19 cellular contexts compared by ENCODE assay signal in the genomic region with DNA sequence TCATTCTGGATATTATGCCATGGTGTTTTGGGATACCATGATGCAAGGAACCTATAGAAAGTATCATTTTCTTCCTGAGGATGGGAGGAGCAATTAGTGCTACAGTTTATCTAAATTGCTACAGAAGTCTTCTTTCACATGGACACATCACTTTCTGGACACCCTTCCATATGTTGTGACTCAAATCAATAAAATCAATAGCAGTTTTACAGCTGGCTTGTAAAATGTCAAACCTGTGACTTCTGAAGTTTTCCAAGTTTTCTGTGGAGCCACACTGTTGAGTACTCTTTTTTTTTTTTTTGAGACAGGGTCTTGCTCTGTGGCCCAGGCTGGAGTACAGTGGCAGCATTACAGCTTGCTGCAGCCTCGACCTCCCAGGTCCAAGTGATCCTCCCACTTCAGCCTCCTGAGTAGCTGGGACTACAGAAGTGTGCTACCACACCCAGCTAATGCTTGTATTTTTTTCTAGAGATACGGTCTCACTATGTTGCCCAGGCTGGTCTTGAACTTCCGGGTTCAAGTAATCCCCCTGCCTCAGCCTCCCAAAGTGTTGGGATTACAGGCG. TPM values are rescaled to one million over a fixed set of nuclear protein-coding genes. Genes with fewer than 3 reads are reported as not detected.
A peak's percentile ranks its signal among the peaks of the same experiment; 100 is the strongest.
DNase-seq lines count a peak whose midpoint lies in the region; ATAC-seq, FAIRE-seq and TF ChIP-seq lines count a peak whose summit lies in the region.
"Had no signal": no experiment of that assay in that cellular context is flagged by ENCODE, and none has a peak within 500 bp of the region (broad histone marks: within the 10 kb centered on the region; RNA-seq: fewer than 3 reads in every experiment).

No MANE protein-coding gene starts in this region.

- POLR2A ChIA-PET in HepG2 (lab: Yijun Ruan, JAX), result interaction anchor here (0.9 kb wide), 1 partner anchor 25 kb away, joined by 3 read pairs; no protein-coding TSS in a partner anchor
- POLR2A ChIA-PET in PC-3 (lab: Charles Lee; ENCODE audit: unreplicated experiment), result no interaction called here
- POLR2A ChIA-PET in HEK293T (lab: Yijun Ruan, JAX), result no interaction called here

- BruUV-seq in HepG2 (replicated peaks; lab: Mats Ljungman, UMichigan) (no TSS peak), PC-3 (replicated peaks; lab: Mats Ljungman, UMichigan) (no TSS peak)

- H3K4me1 ChIP-seq in HepG2 (ENCODE audit: insufficient read depth, low read length) (no peaks in the 10 kb centered on the region), right lobe of liver (peaks cover 0 to 9% (median 2%) of the 10 kb centered on the region in 4 donors), PC-3 (ENCODE audit: insufficient read depth, low read length) (peaks cover 36% of the 10 kb centered on the region)
- H3K4me1 ChIP-seq: BLaER1, Caco-2 had no signal

- intact Hi-C loops in HepG2 (cut with micrococcal nuclease; ENCODE audit: unreplicated experiment) (no loop called here), right lobe of liver (cut with DNase I) (no loop called here), PC-3 (cut with micrococcal nuclease) (no loop called here), left colon (cut with DNase I, micrococcal nuclease) (no loop called here)

- no peak for ATAC-seq in HepG2
- ATAC-seq in right lobe of liver, result no peak
- no peak; the same call in 1 of the 2 replicates for ATAC-seq in PC-3
- peak; percentile 31 for ATAC-seq in left colon
- ATAC-seq: CD8-positive, alpha-beta T cell; GM23338; HCT116 had no signal

- H3K4me3 ChIP-seq in HepG2 (replicated peaks in 1 of 3; ENCODE audit: insufficient read depth in 1 of 3, low read depth in 2 of 3, low read length in 3 of 3) (no peak overlapping the region), right lobe of liver (no peak overlapping the region), PC-3 (ENCODE audit: low read length) (no peak overlapping the region)
- H3K4me3 ChIP-seq: BLaER1, GM23338 had no signal

- H3K4me2 ChIP-seq in HepG2 (ENCODE audit: low read depth, low read length), result no peak overlapping the region
- H3K4me2 ChIP-seq in PC-3 (ENCODE audit: low read length), result peak overlapping the region; percentile 37
- H3K4me2 ChIP-seq: BLaER1, GM23338 had no signal

- DNase-seq in HepG2 (ENCODE audit: low spot score), result no peak
- no peak for DNase-seq in right lobe of liver
- DNase-seq in PC-3, result peak; percentile 16
- no peak for DNase-seq in left colon
- DNase-seq in HEK293T (ENCODE audit: extremely low spot score), result no peak
- no peak for DNase-seq in NCI-H2227 (lab: John Stamatoyannopoulos, UW; ENCODE audit: unreplicated experiment)
- no peak for DNase-seq in amygdala (lab: John Stamatoyannopoulos, UW)
- DNase-seq: Caco-2; CD4-positive, CD25-positive, alpha-beta regulatory T cell; CD8-positive, alpha-beta T cell; DMS153; DND-41; H9 had no signal

- TF ChIP-seq POLR2A in HepG2 (IDR thresholded peaks at IDR 0.05; ENCODE audit: insufficient read depth in 1 of 2, low read depth in 2 of 2, low read length in 2 of 2) (no peak), right lobe of liver (IDR thresholded peaks at IDR 0.05) (no peak)

- H3K36me3 ChIP-seq in HepG2 (replicated peaks in 1 of 2; ENCODE audit: control insufficient read depth in 1 of 2, insufficient read depth in 2 of 2, low read length in 2 of 2), result no peaks in the 10 kb centered on the region
- no peaks in the 10 kb centered on the region for H3K36me3 ChIP-seq in right lobe of liver
- H3K36me3 ChIP-seq in PC-3 (ENCODE audit: low read depth, low read length), result no peaks in the 10 kb centered on the region
- H3K36me3 ChIP-seq: BLaER1 had no signal

- H3K9ac ChIP-seq in HepG2 (ENCODE audit: insufficient read depth, low read depth, low read length) (no peak overlapping the region), PC-3 (ENCODE audit: low read length) (no peak overlapping the region)
- H3K9ac ChIP-seq: BLaER1 had no signal

- TF ChIP-seq RAD21 in HepG2 (CRISPR knock-in tag; IDR thresholded peaks at IDR 0.05), result no peak

- no peak for FAIRE-seq in HepG2 (lab: Jason Lieb, UNC)
- FAIRE-seq: G401.6, GM18507 had no signal

- H2AFZ ChIP-seq in HepG2 (ENCODE audit: low read length), result no peak overlapping the region
- no peak overlapping the region for H2AFZ ChIP-seq in PC-3 (ENCODE audit: low read length)
- H2AFZ ChIP-seq: GM23338 had no signal

- CTCF ChIA-PET in HepG2 (lab: Yijun Ruan, JAX; ENCODE audit: low intra/inter-chr PET ratio, low total read pairs), result no interaction called here
- CTCF ChIA-PET in PC-3 (lab: Charles Lee), result interaction anchor here (0.7 kb wide), 1 partner anchor 12 kb away, joined by 5 read pairs; no protein-coding TSS in a partner anchor
- CTCF ChIA-PET in HEK293T (lab: Yijun Ruan, JAX), result no interaction called here

- TF ChIP-seq EP300 in HepG2 (IDR thresholded peaks at IDR 0.05; ENCODE audit: low read depth in 2 of 2, low read length in 2 of 2) (no peak), HepG2 (CRISPR knock-in tag; IDR thresholded peaks at IDR 0.05; ENCODE audit: borderline replicate concordance) (no peak)

- H3K79me2 ChIP-seq in HepG2 (ENCODE audit: insufficient read depth, low read length), result no peaks in the 10 kb centered on the region
- H3K79me2 ChIP-seq in PC-3 (ENCODE audit: low read length), result no peaks in the 10 kb centered on the region

- in situ Hi-C loops in HepG2 (cut with HindIII; ENCODE audit: extremely low pct_ligation_motif_present, low pct_unique_long_range_greater_than_20kb), result no loop called here

- H3K9me3 ChIP-seq in HepG2 (ENCODE audit: low read length), result no peaks in the 10 kb centered on the region
- no peaks in the 10 kb centered on the region for H3K9me3 ChIP-seq in right lobe of liver
- no peaks in the 10 kb centered on the region for H3K9me3 ChIP-seq in PC-3 (ENCODE audit: low read length)
- H3K9me3 ChIP-seq: BLaER1, Caco-2 had no signal

- H3K27me3 ChIP-seq in HepG2 (ENCODE audit: control insufficient read depth in 1 of 2, insufficient read depth in 2 of 2, low read length in 2 of 2) (0 out of 5 replicates have a peak, but pooled peaks cover 0 to 4% of the 10 kb centered on the region in 2 experiments), right lobe of liver (no peaks in the 10 kb centered on the region), PC-3 (ENCODE audit: low read length) (no peaks in the 10 kb centered on the region)
- H3K27me3 ChIP-seq: BLaER1 had no signal

- no peaks in the 10 kb centered on the region for H3K9me2 ChIP-seq in PC-3 (replicated peaks; ENCODE audit: low read length)

- H4K20me1 ChIP-seq in HepG2 (ENCODE audit: insufficient read depth, low read length) (no peaks in the 10 kb centered on the region), PC-3 (ENCODE audit: low read length) (no peaks in the 10 kb centered on the region)
- H4K20me1 ChIP-seq: BLaER1 had no signal

- TF ChIP-seq CTCF in HepG2 (CRISPR knock-in tag; IDR thresholded peaks at IDR 0.05) (no peak), right lobe of liver (IDR thresholded peaks at IDR 0.05) (no peak), PC-3 (conservative IDR thresholded peaks at IDR 0.05; ENCODE audit: low read depth, low read length) (no peak)

- no peak overlapping the region for H3K27ac ChIP-seq in HepG2 (ENCODE audit: extremely low read length, insufficient read depth, low read length)
- no peak overlapping the region for H3K27ac ChIP-seq in right lobe of liver
- peak overlapping the region; percentile 64 for H3K27ac ChIP-seq in PC-3 (ENCODE audit: low read length)
- H3K27ac ChIP-seq: BLaER1, C4-2B had no signal

- 44% methylated on average over 4 of the region's 4 CpGs for WGBS in HepG2 (ENCODE audit: low lambda C conversion rate)
- 96% methylated on average over 4 of the region's 4 CpGs for WGBS in right lobe of liver (ENCODE audit: insufficient coverage, low coverage, low lambda C conversion rate, missing lambda C conversion rate)

- no peaks in the 10 kb centered on the region for H3F3A ChIP-seq in PC-3 (ENCODE audit: low read length, unreplicated experiment)

TF ChIP-seq in HepG2, 621 proteins besides CTCF, POLR2A, EP300 and RAD21 (continues in another document):
- TF ChIP-seq KAT2B (IDR thresholded peaks at IDR 0.05; ENCODE audit: borderline replicate concordance, low read depth, low read length), result peak; percentile 93

TF ChIP-seq in HEK293T, 16 proteins besides CTCF, POLR2A, EP300 and RAD21 (continues in another document):
- TF ChIP-seq FOXA1 (IDR thresholded peaks at IDR 0.05), result no peak
- TF ChIP-seq LEF1 (IDR thresholded peaks at IDR 0.05; ENCODE audit: borderline replicate concordance), result no peak
- TF ChIP-seq FOXK2 (IDR thresholded peaks at IDR 0.05), result no peak
- TF ChIP-seq ELF4 (IDR thresholded peaks at IDR 0.05), result no peak
- no peak for TF ChIP-seq NFRKB (IDR thresholded peaks at IDR 0.05)

RNA-seq across cellular contexts. Expression of a gene that starts 24.1 kb away (rescaled TPM):
- total RNA-seq in HepG2 (2016; rRNA removed; fragmentation: Illumina TruSeq; extraction: Trizol), result 31.9 and 40.1 TPM in 2 replicates
- 12.4 and 19.0 TPM in 2 replicates for total RNA-seq in HepG2 (2016; cell fraction: cytosol; rRNA removed; fragmentation: Illumina TruSeq; extraction: Trizol; ENCODE audit: low read depth)
- total RNA-seq in HepG2 (2016; cell fraction: insoluble cytoplasmic fraction; rRNA removed; fragmentation: Illumina TruSeq; extraction: Trizol), result 30.7 and 38.4 TPM in 2 replicates
- total RNA-seq in HepG2 (2016; cell fraction: membrane; rRNA removed; fragmentation: Illumina TruSeq; extraction: Trizol), result 12.4 and 12.6 TPM in 2 replicates
- total RNA-seq in HepG2 (2016; cell fraction: nucleus; rRNA removed; fragmentation: Illumina TruSeq; extraction: Trizol), result 42.9 and 47.2 TPM in 2 replicates
- polyA plus RNA-seq in HepG2 (2011; rRNA removed), result 6.0 and 8.6 TPM in 2 replicates
- polyA plus RNA-seq in HepG2 (2011; cell fraction: cytosol; rRNA removed), result 2.4 and 4.1 TPM in 2 replicates
- 5.8 and 8.0 TPM in 2 replicates for polyA plus RNA-seq in HepG2 (2011; cell fraction: nucleus; rRNA removed)
- 20.4 and 25.9 TPM in 2 replicates for polyA plus RNA-seq in HepG2 (2012)
- 1.0 and 1.1 TPM in 2 replicates for polyA plus RNA-seq in HepG2 (2016; cell fraction: cytosol; fragmentation: Illumina TruSeq; extraction: Trizol; ENCODE audit: low read depth)
- polyA plus RNA-seq in HepG2 (2016; cell fraction: insoluble cytoplasmic fraction; fragmentation: Illumina TruSeq; extraction: Trizol; ENCODE audit: low read depth), result 41.6 and 46.6 TPM in 2 replicates
- polyA plus RNA-seq in HepG2 (2016; cell fraction: membrane; fragmentation: Illumina TruSeq; extraction: Trizol; ENCODE audit: low read depth), result 5.3 and 5.7 TPM in 2 replicates
- 31.0 and 34.8 TPM in 2 replicates for polyA plus RNA-seq in HepG2 (2016; cell fraction: nucleus; fragmentation: Illumina TruSeq; extraction: Trizol; ENCODE audit: insufficient read depth, low read depth)
- 1.9 and 2.4 TPM in 2 replicates for polyA minus RNA-seq in HepG2 (2011; rRNA and poly(A)+ RNA removed; ENCODE audit: low replicate concordance)
- polyA minus RNA-seq in HepG2 (2011; cell fraction: cytosol; rRNA and poly(A)+ RNA removed), result 9.9 and 10.5 TPM in 2 replicates
- 84.8 and 85.6 TPM in 2 replicates for polyA minus RNA-seq in HepG2 (2011; cell fraction: nucleus; rRNA and poly(A)+ RNA removed)
- 10 to 100 TPM; 12.0 to 24.8 (median 15.1) TPM for total RNA-seq in right lobe of liver
- 16.2 and 21.8 TPM in 2 replicates for total RNA-seq in PC-3 (2014; rRNA removed)
- 100 to 1,000 TPM; 103 to 111 TPM for total RNA-seq in left colon
